8 cellular contexts compared by ENCODE assay signal in genomic region chr17:82497483-82498405, GRCh38. TPM values are rescaled to one million over a fixed set of nuclear protein-coding genes. Genes with fewer than 3 reads are reported as not detected.
A peak's percentile ranks its signal among the peaks of the same experiment; 100 is the strongest.
DNase-seq lines count a peak whose midpoint lies in the region; ATAC-seq and TF ChIP-seq lines count a peak whose summit lies in the region.

No MANE protein-coding gene starts in this region.

- no peaks in the 10 kb centered on the region for H3K9me3 ChIP-seq in ES-I3 (ENCODE audit: control insufficient read depth, insufficient read depth, low read length)
- no peaks in the 10 kb centered on the region for H3K9me3 ChIP-seq in Panc1 (ENCODE audit: control insufficient read depth, insufficient read depth, low read depth, low read length)
- no peaks in the 10 kb centered on the region for H3K9me3 ChIP-seq in heart left ventricle

- no peaks in the 10 kb centered on the region for H3K36me3 Mint-ChIP-seq in progenitor cell of endocrine pancreas (ENCODE audit: insufficient read depth)

- H3K27ac ChIP-seq in Panc1 (ENCODE audit: low read length) = peak overlapping the region; percentile 85
- H3K27ac ChIP-seq in heart left ventricle = peak overlapping the region; percentile 63 to 92 (median 88)

- intact Hi-C loops in Panc1 (cut with micrococcal nuclease; ENCODE audit: unreplicated experiment) = no loop called here
- intact Hi-C loops in heart left ventricle (cut with DNase I) = loop anchor here in 9 of 10 donors (1.0 to 10.0 kb wide), 8 partner anchors 21 to 80 kb away; partner anchors contain the start of genes FOXK2 (in 2 of the 9), HEXD (in 1 of the 9), NARF (in 1 of the 9) and OGFOD3 (in 1 of the 9)

- no peaks in the 10 kb centered on the region for H3K9me3 Mint-ChIP-seq in progenitor cell of endocrine pancreas (ENCODE audit: low read depth)

- H3K27me3 ChIP-seq in Panc1 (ENCODE audit: control insufficient read depth, insufficient read depth, low read length) = no peaks in the 10 kb centered on the region
- no peaks in the 10 kb centered on the region for H3K27me3 ChIP-seq in heart left ventricle

- peak overlapping the region; percentile 82 for H3K4me3 Mint-ChIP-seq in progenitor cell of endocrine pancreas (ENCODE audit: low read depth)

- POLR2A ChIA-PET in Panc1 (lab: Charles Lee) = no interaction called here

- peak overlapping the region; percentile 93 for H3K27ac Mint-ChIP-seq in progenitor cell of endocrine pancreas

- BruUV-seq in Panc1 (replicated peaks; lab: Mats Ljungman, UMichigan) = TSS peak; percentile 70

- H3K4me3 ChIP-seq in Panc1 (ENCODE audit: low read depth in 2 of 2, low read length in 2 of 2) (peak overlapping the region; percentile 56 to 73), heart left ventricle (peak overlapping the region; percentile 42 to 87 (median 70))

- peaks cover 4% of the 10 kb centered on the region for H3K27me3 Mint-ChIP-seq in progenitor cell of endocrine pancreas

- H3K36me3 ChIP-seq in ES-I3 (ENCODE audit: insufficient read depth, low read length) (no peaks in the 10 kb centered on the region), Panc1 (ENCODE audit: control insufficient read depth, insufficient read depth, low read length) (no peaks in the 10 kb centered on the region), heart left ventricle (no peaks in the 10 kb centered on the region)

- H3K4me1 ChIP-seq in ES-I3 (ENCODE audit: insufficient read depth, low read length) = peaks cover 7% of the 10 kb centered on the region; the same call in 1 of the 2 replicates
- peaks cover 30% of the 10 kb centered on the region for H3K4me1 ChIP-seq in Panc1 (ENCODE audit: control insufficient read depth, insufficient read depth, low read length)
- peaks cover 0 to 38% (median 12%) of the 10 kb centered on the region in 12 donors for H3K4me1 ChIP-seq in heart left ventricle

- WGBS in heart left ventricle, 4 donors = 8 to 18% (median 9%) methylated on average over 28 to 66 of the region's 66 CpGs

- CTCF ChIA-PET in Panc1 (lab: Charles Lee) = interaction anchor here (0.6 kb wide), 1 partner anchor 877 kb away, joined by 3 read pairs; no protein-coding TSS in a partner anchor

- ATAC-seq in HG02642 (IDR thresholded peaks at IDR 0.05; ENCODE audit: poor library complexity, unreplicated experiment) = peak; percentile 7
- peak; percentile 32 for ATAC-seq in Panc1
- ATAC-seq in heart left ventricle = peak in 3 of 4 donors; percentile 43 to 47 (median 47)

- TF ChIP-seq POLR2A in heart left ventricle (IDR thresholded peaks at IDR 0.05) = no peak

- no peak for TF ChIP-seq CTCF in Panc1 (IDR thresholded peaks at IDR 0.05)
- no peak for TF ChIP-seq CTCF in heart left ventricle (IDR thresholded peaks at IDR 0.05)
- no peak for TF ChIP-seq CTCF in progenitor cell of endocrine pancreas (IDR thresholded peaks at IDR 0.05; ENCODE audit: unreplicated experiment)

- DNase-seq in Panc1 (ENCODE audit: low read depth, low spot score) (no peak), heart left ventricle (peak in 2 of 5 donors; percentile 44 to 60), progenitor cell of endocrine pancreas (ENCODE audit: low spot score, unreplicated experiment) (no peak), NCI-H2029 (lab: John Stamatoyannopoulos, UW) (no peak), cortex of kidney (lab: John Stamatoyannopoulos, UW) (no peak)
- peak; percentile 55 for DNase-seq in activated naive CD4-positive, alpha-beta T cell treated with anti-CD3 and anti-CD28 coated beads, Interleukin-2, amount 50 U/mL, for 16 hours

- in situ Hi-C loops in Panc1 (cut with HindIII; ENCODE audit: low pct_unique_long_range_greater_than_20kb, low sequenced_read_pairs) = no loop called here

- H3K9ac ChIP-seq in ES-I3 (ENCODE audit: low read depth, low read length) = peak overlapping the region; percentile 84

- peaks cover 7% of the 10 kb centered on the region for H3K4me1 Mint-ChIP-seq in progenitor cell of endocrine pancreas (ENCODE audit: low read depth)

RNA-seq across cellular contexts. Expression of gene FOXK2, which starts 21.8 kb away (rescaled TPM):
- 143 TPM for total RNA-seq in Panc1 (2021; ENCODE audit: unreplicated experiment)
- 103 TPM for polyA plus RNA-seq in Panc1 (2012; ENCODE audit: insufficient read length)
- 10 to 100 TPM; 26.9 to 77.0 (median 33.9) TPM for total RNA-seq in heart left ventricle
- 10 to 100 TPM; 15.6 to 43.2 TPM for polyA plus RNA-seq in heart left ventricle
- total RNA-seq in progenitor cell of endocrine pancreas = 71.8 and 76.6 TPM in 2 replicates

RNA-seq across cellular contexts. Expression of gene NARF, which starts 39.2 kb away (rescaled TPM):
- total RNA-seq in Panc1 (2021; ENCODE audit: unreplicated experiment) = 60.9 TPM
- 89.6 TPM for polyA plus RNA-seq in Panc1 (2012; ENCODE audit: insufficient read length)
- total RNA-seq in heart left ventricle = 10 to 100 TPM; 48.6 to 77.4 (median 59.5) TPM
- 100 to 1,000 TPM in 1 of 2 donors, 10 to 100 TPM in 1; 76.2 to 111 TPM for polyA plus RNA-seq in heart left ventricle
- total RNA-seq in progenitor cell of endocrine pancreas = 86.9 and 94.0 TPM in 2 replicates

RNA-seq across cellular contexts. Expression of gene CYBC1, which starts 47.2 kb away (rescaled TPM):
- total RNA-seq in Panc1 (2021; ENCODE audit: unreplicated experiment) (174 TPM), heart left ventricle (10 to 100 TPM; 20.1 to 82.1 (median 25.4) TPM), progenitor cell of endocrine pancreas (109 and 117 TPM in 2 replicates)
- polyA plus RNA-seq in Panc1 (2012; ENCODE audit: insufficient read length) = 161 TPM
- polyA plus RNA-seq in heart left ventricle = 10 to 100 TPM; 17.3 to 41.1 TPM
